Comparison of ENCODE assay signal across 8 cellular contexts in the genomic region with DNA sequence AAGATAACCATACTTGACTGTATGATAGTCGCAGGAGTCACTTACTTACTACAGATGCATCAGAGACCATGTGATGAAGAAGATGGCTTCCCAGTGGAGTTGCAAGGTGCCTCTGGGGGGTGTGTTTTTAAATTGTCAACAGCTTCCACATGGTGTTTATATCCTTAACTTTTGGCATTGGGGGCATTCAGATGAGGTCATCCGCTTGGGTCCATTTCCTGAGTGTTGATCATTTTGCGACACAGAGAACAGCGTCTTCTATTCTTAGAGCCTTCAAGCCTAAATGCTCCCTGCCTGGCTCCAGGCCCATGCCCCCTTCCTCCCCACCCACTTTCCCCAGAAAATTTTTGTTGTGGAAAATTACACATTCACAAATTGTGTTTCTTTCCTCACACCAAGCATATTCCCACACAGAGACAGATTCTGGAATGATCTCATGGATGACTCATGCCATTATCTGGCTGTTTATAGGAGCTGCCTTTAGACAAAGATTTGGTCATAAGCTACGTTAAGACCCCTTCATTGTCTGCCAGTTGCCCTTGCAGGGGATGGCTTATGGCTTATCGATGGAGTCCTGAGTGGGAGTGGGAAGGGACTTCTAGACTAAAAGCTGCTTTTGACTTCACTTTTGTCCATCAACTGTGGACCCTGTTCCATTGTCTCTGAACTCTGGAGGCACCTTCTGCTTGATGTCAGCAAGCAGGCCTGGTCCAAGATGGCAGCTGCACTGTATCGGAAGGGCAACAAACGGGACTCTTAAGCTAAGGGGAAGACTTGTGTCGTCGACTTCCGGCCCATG.
DNase-seq lines count a peak whose midpoint lies in the region; ATAC-seq and TF ChIP-seq lines count a peak whose summit lies in the region.

No MANE protein-coding gene starts in this region.

- peaks cover 48% of the 10 kb centered on the region for H3K4me1 Mint-ChIP-seq in activated CD4-positive, alpha-beta T cell treated with anti-CD3 and anti-CD28 coated beads, Interleukin-2, amount 10 ng/mL, durations not matched to agents 24 days and 14 days
- H3K4me1 Mint-ChIP-seq in activated CD4-positive, alpha-beta T cell treated with anti-CD3 and anti-CD28 coated beads, Interleukin-2, amount 10 ng/mL, durations not matched to agents 7 days and 5 days, result peaks cover 52% of the 10 kb centered on the region
- peaks cover 41% of the 10 kb centered on the region for H3K4me1 Mint-ChIP-seq in type B pancreatic cell (ENCODE audit: unreplicated experiment)
- H3K4me1 Mint-ChIP-seq in activated T-cell treated with anti-CD3 and anti-CD28 coated beads, Interleukin-2, amount 50 U/mL, for 4 hours (ENCODE audit: low read depth), result peaks cover 32% of the 10 kb centered on the region
- peaks cover 31% of the 10 kb centered on the region for H3K4me1 Mint-ChIP-seq in CD4-positive, alpha-beta T cell (ENCODE audit: low read depth)

- ATAC-seq in body of pancreas, result peak; percentile 40
- ATAC-seq in left lung, result peak; percentile 39
- ATAC-seq in HG02938 (IDR thresholded peaks at IDR 0.05; ENCODE audit: unreplicated experiment), result no peak
- no peak for ATAC-seq in activated T-cell treated with anti-CD3 and anti-CD28 coated beads, Interleukin-2, amount 50 U/mL, for 4 hours
- ATAC-seq in CD4-positive, alpha-beta T cell (ENCODE audit: poor library complexity), result no peak

- peak overlapping the region; percentile 60 for H3K27ac Mint-ChIP-seq in activated CD4-positive, alpha-beta T cell treated with anti-CD3 and anti-CD28 coated beads, Interleukin-2, amount 10 ng/mL, durations not matched to agents 24 days and 14 days
- H3K27ac Mint-ChIP-seq in activated CD4-positive, alpha-beta T cell treated with anti-CD3 and anti-CD28 coated beads, Interleukin-2, amount 10 ng/mL, durations not matched to agents 7 days and 5 days, result no peak overlapping the region
- peak overlapping the region; percentile 37 for H3K27ac Mint-ChIP-seq in type B pancreatic cell
- no peak overlapping the region for H3K27ac Mint-ChIP-seq in CD4-positive, alpha-beta T cell

- H3K36me3 Mint-ChIP-seq in activated CD4-positive, alpha-beta T cell treated with anti-CD3 and anti-CD28 coated beads, Interleukin-2, amount 10 ng/mL, durations not matched to agents 24 days and 14 days (ENCODE audit: low read depth), result peaks cover 14% of the 10 kb centered on the region
- H3K36me3 Mint-ChIP-seq in activated CD4-positive, alpha-beta T cell treated with anti-CD3 and anti-CD28 coated beads, Interleukin-2, amount 10 ng/mL, durations not matched to agents 7 days and 5 days (ENCODE audit: low read depth), result peaks cover 12% of the 10 kb centered on the region
- H3K36me3 Mint-ChIP-seq in type B pancreatic cell, result peaks cover 3% of the 10 kb centered on the region
- no peaks in the 10 kb centered on the region for H3K36me3 Mint-ChIP-seq in activated T-cell treated with anti-CD3 and anti-CD28 coated beads, Interleukin-2, amount 50 U/mL, for 4 hours (ENCODE audit: insufficient read depth)
- no peaks in the 10 kb centered on the region for H3K36me3 Mint-ChIP-seq in CD4-positive, alpha-beta T cell (ENCODE audit: low read depth)

- H3K4me3 ChIP-seq in body of pancreas, result no peak overlapping the region
- H3K4me3 ChIP-seq in left lung, result no peak overlapping the region

- H3K4me1 ChIP-seq in body of pancreas, result peaks cover 13% of the 10 kb centered on the region
- peaks cover 45 to 48% of the 10 kb centered on the region in 2 donors for H3K4me1 ChIP-seq in left lung

- intact Hi-C loops in activated CD4-positive, alpha-beta T cell treated with anti-CD3 and anti-CD28 coated beads, Interleukin-2, amount 10 ng/mL, durations not matched to agents 24 days and 14 days (cut with micrococcal nuclease), result no loop called here
- intact Hi-C loops in body of pancreas (cut with DNase I), result no loop called here
- intact Hi-C loops in left lung (cut with DNase I), result no loop called here
- intact Hi-C loops in CD4-positive, alpha-beta T cell (cut with DNase I, micrococcal nuclease), result no loop called here

- 74 to 79% methylated on average over 11 of the region's 11 CpGs for WGBS in body of pancreas, 2 donors

- peak overlapping the region in 1 of 4 donors; percentile 10 for H3K27ac ChIP-seq in body of pancreas
- peak overlapping the region; percentile 43 to 83 for H3K27ac ChIP-seq in left lung
- no peak overlapping the region for H3K27ac ChIP-seq in CD4-positive, alpha-beta T cell (ENCODE audit: low read depth, low read length)

- no peak for DNase-seq in activated CD4-positive, alpha-beta T cell treated with anti-CD3 and anti-CD28 coated beads, Interleukin-2, amount 10 ng/mL, durations not matched to agents 24 days and 14 days
- no peak for DNase-seq in activated CD4-positive, alpha-beta T cell treated with anti-CD3 and anti-CD28 coated beads, Interleukin-2, amount 10 ng/mL, durations not matched to agents 7 days and 5 days
- DNase-seq in body of pancreas, result no peak
- DNase-seq in left lung, result no peak
- DNase-seq in type B pancreatic cell (ENCODE audit: extremely low spot score, unreplicated experiment), result no peak
- no peak for DNase-seq in activated T-cell treated with anti-CD3 and anti-CD28 coated beads, Interleukin-2, amount 50 U/mL, for 4 hours
- DNase-seq in CD4-positive, alpha-beta T cell, result no peak

- H3K4me3 Mint-ChIP-seq in activated CD4-positive, alpha-beta T cell treated with anti-CD3 and anti-CD28 coated beads, Interleukin-2, amount 10 ng/mL, durations not matched to agents 24 days and 14 days, result no peak overlapping the region
- no peak overlapping the region for H3K4me3 Mint-ChIP-seq in activated CD4-positive, alpha-beta T cell treated with anti-CD3 and anti-CD28 coated beads, Interleukin-2, amount 10 ng/mL, durations not matched to agents 7 days and 5 days
- H3K4me3 Mint-ChIP-seq in type B pancreatic cell, result no peak overlapping the region
- no peak overlapping the region for H3K4me3 Mint-ChIP-seq in activated T-cell treated with anti-CD3 and anti-CD28 coated beads, Interleukin-2, amount 50 U/mL, for 4 hours
- no peak overlapping the region for H3K4me3 Mint-ChIP-seq in CD4-positive, alpha-beta T cell

- H3K27me3 ChIP-seq in body of pancreas, result no peaks in the 10 kb centered on the region
- no peaks in the 10 kb centered on the region for H3K27me3 ChIP-seq in left lung
- H3K27me3 ChIP-seq in CD4-positive, alpha-beta T cell (ENCODE audit: control insufficient read depth, insufficient read depth, low read length), result no peaks in the 10 kb centered on the region

- TF ChIP-seq POLR2A in body of pancreas (IDR thresholded peaks at IDR 0.05), result no peak

- H3K36me3 ChIP-seq in body of pancreas (replicated peaks in 1 of 2; ENCODE audit: insufficient read depth in 1 of 2, low read depth in 2 of 2) (no peaks in the 10 kb centered on the region), left lung (no peaks in the 10 kb centered on the region)

- no peaks in the 10 kb centered on the region for H3K27me3 Mint-ChIP-seq in activated CD4-positive, alpha-beta T cell treated with anti-CD3 and anti-CD28 coated beads, Interleukin-2, amount 10 ng/mL, durations not matched to agents 24 days and 14 days
- H3K27me3 Mint-ChIP-seq in activated CD4-positive, alpha-beta T cell treated with anti-CD3 and anti-CD28 coated beads, Interleukin-2, amount 10 ng/mL, durations not matched to agents 7 days and 5 days, result no peaks in the 10 kb centered on the region
- no peaks in the 10 kb centered on the region for H3K27me3 Mint-ChIP-seq in type B pancreatic cell
- no peaks in the 10 kb centered on the region for H3K27me3 Mint-ChIP-seq in activated T-cell treated with anti-CD3 and anti-CD28 coated beads, Interleukin-2, amount 50 U/mL, for 4 hours (ENCODE audit: low read depth)
- no peaks in the 10 kb centered on the region for H3K27me3 Mint-ChIP-seq in CD4-positive, alpha-beta T cell

- TF ChIP-seq CTCF in body of pancreas (IDR thresholded peaks at IDR 0.05) (no peak), left lung (IDR thresholded peaks at IDR 0.05) (no peak), type B pancreatic cell (conservative IDR thresholded peaks at IDR 0.05) (no peak)
- TF ChIP-seq CTCF in CD4-positive, alpha-beta T cell (IDR thresholded peaks at IDR 0.05), result no peak

- peaks cover 17% of the 10 kb centered on the region for H3K9me3 Mint-ChIP-seq in activated CD4-positive, alpha-beta T cell treated with anti-CD3 and anti-CD28 coated beads, Interleukin-2, amount 10 ng/mL, durations not matched to agents 24 days and 14 days
- peaks cover 6% of the 10 kb centered on the region for H3K9me3 Mint-ChIP-seq in activated CD4-positive, alpha-beta T cell treated with anti-CD3 and anti-CD28 coated beads, Interleukin-2, amount 10 ng/mL, durations not matched to agents 7 days and 5 days
- H3K9me3 Mint-ChIP-seq in type B pancreatic cell, result no peaks in the 10 kb centered on the region
- no peaks in the 10 kb centered on the region for H3K9me3 Mint-ChIP-seq in activated T-cell treated with anti-CD3 and anti-CD28 coated beads, Interleukin-2, amount 50 U/mL, for 4 hours
- H3K9me3 Mint-ChIP-seq in CD4-positive, alpha-beta T cell, result no peaks in the 10 kb centered on the region

- H3K9me3 ChIP-seq in body of pancreas (no peaks in the 10 kb centered on the region), left lung (no peaks in the 10 kb centered on the region)
- no peaks in the 10 kb centered on the region for H3K9me3 ChIP-seq in CD4-positive, alpha-beta T cell (ENCODE audit: control insufficient read depth, low read length)

- POLR2A ChIA-PET in activated CD4-positive, alpha-beta T cell treated with anti-CD3 and anti-CD28 coated beads, Interleukin-2, amount 10 ng/mL, durations not matched to agents 7 days and 5 days (lab: Charles Lee), result no interaction called here
- POLR2A ChIA-PET in CD4-positive, alpha-beta T cell (lab: Charles Lee), result no interaction called here

- CTCF ChIA-PET in activated CD4-positive, alpha-beta T cell treated with anti-CD3 and anti-CD28 coated beads, Interleukin-2, amount 10 ng/mL, durations not matched to agents 7 days and 5 days (lab: Charles Lee), result interaction anchor here (0.7 to 2.0 kb wide), 5 partner anchors 10 to 160 kb away, joined by 3 to 4 read pairs (median 3); no protein-coding TSS in a partner anchor
- CTCF ChIA-PET in CD4-positive, alpha-beta T cell (lab: Charles Lee), result interaction anchor here (0.7 kb wide), 1 partner anchor 177 kb away, joined by 4 read pairs; no protein-coding TSS in a partner anchor

Comparison
In these comparisons a context has a peak if more than half of its experiments do, and no peak if none do; other contexts are left out.
1. H3K27ac Mint-ChIP-seq: peak in activated CD4-positive, alpha-beta T cell treated with anti-CD3 and anti-CD28 coated beads, Interleukin-2, amount 10 ng/mL, durations not matched to agents 24 days and 14 days (single experiment) and type B pancreatic cell (single experiment); none in activated CD4-positive, alpha-beta T cell treated with anti-CD3 and anti-CD28 coated beads, Interleukin-2, amount 10 ng/mL, durations not matched to agents 7 days and 5 days (single experiment) and CD4-positive, alpha-beta T cell (single experiment).
2. ATAC-seq: peak in body of pancreas (single experiment) and left lung (single experiment); none in HG02938 (single experiment), activated T-cell treated with anti-CD3 and anti-CD28 coated beads, Interleukin-2, amount 50 U/mL, for 4 hours (0 of 2) and CD4-positive, alpha-beta T cell (single experiment).